In genomic region chr1:38859561-38860463, GRCh38 we compare ENCODE assay signal across 8 cellular contexts. TPM values are rescaled to one million over a fixed set of nuclear protein-coding genes. Genes with fewer than 3 reads are reported as not detected.
DNase-seq lines count a peak whose midpoint lies in the region; ATAC-seq, FAIRE-seq and TF ChIP-seq lines count a peak whose summit lies in the region.

TSS of gene RRAGC (minus strand) at chr1:38859772. CDS start at chr1:38859646, 126 bp downstream.

- peak; percentile 98 for DNase-seq in ELF-1 (ENCODE audit: low read depth, low spot score)
- peak; percentile 95 for DNase-seq in H54 (ENCODE audit: insufficient read length, low spot score)
- DNase-seq in RWPE2 (ENCODE audit: low spot score), result peak; percentile 99
- peak; percentile 98 for DNase-seq in activated T-helper 2 cell treated with anti-CD3 and anti-CD28 coated beads, Interferon-gamma antibody, Interleukin-2, Interleukin-4, amounts not matched to agents 10 μg/mL and 5 μg/mL and 100 μg/mL, durations not matched to agents 14 hours and 24 hours and 36 hours (ENCODE audit: low spot score)
- DNase-seq in fibroblast of mammary gland (ENCODE audit: low read depth), result peak; percentile 96
- DNase-seq in naive thymus-derived CD8-positive, alpha-beta T cell, result peak; percentile 93 to 99 (median 97)
- DNase-seq in stimulated activated naive B cell treated with anti-CD40 and anti-IgM and Interleukin-4, amounts not matched to agents 10 μg/mL and 1 μg/mL and 100 μg/mL, for 72 hours, result peak; percentile 98

- TF ChIP-seq POLR2A in H54 (IDR thresholded peaks at IDR 0.05; ENCODE audit: low read depth, low read length), result peak; percentile 67

- no peaks in the 10 kb centered on the region for H3K9me3 Mint-ChIP-seq in activated T-helper 2 cell treated with anti-CD3 and anti-CD28 coated beads, Interferon-gamma antibody, Interleukin-2, Interleukin-4, amounts not matched to agents 10 μg/mL and 5 μg/mL and 100 μg/mL, durations not matched to agents 14 hours and 24 hours and 36 hours
- no peaks in the 10 kb centered on the region for H3K9me3 Mint-ChIP-seq in naive thymus-derived CD8-positive, alpha-beta T cell
- H3K9me3 Mint-ChIP-seq in stimulated activated naive B cell treated with anti-CD40 and anti-IgM and Interleukin-4, amounts not matched to agents 10 μg/mL and 1 μg/mL and 100 μg/mL, for 72 hours, result no peaks in the 10 kb centered on the region

- peaks cover 43% of the 10 kb centered on the region for H3K36me3 Mint-ChIP-seq in activated T-helper 2 cell treated with anti-CD3 and anti-CD28 coated beads, Interferon-gamma antibody, Interleukin-2, Interleukin-4, amounts not matched to agents 10 μg/mL and 5 μg/mL and 100 μg/mL, durations not matched to agents 14 hours and 24 hours and 36 hours (ENCODE audit: low read depth)
- H3K36me3 Mint-ChIP-seq in naive thymus-derived CD8-positive, alpha-beta T cell, result peaks cover 0 to 32% (median 7%) of the 10 kb centered on the region in 3 donors
- peaks cover 21 to 37% of the 10 kb centered on the region in 2 donors for H3K36me3 Mint-ChIP-seq in stimulated activated naive B cell treated with anti-CD40 and anti-IgM and Interleukin-4, amounts not matched to agents 10 μg/mL and 1 μg/mL and 100 μg/mL, for 72 hours

- no peaks in the 10 kb centered on the region for H3K9me3 ChIP-seq in Loucy (ENCODE audit: insufficient read depth, low read depth, low read length)
- H3K9me3 ChIP-seq in RWPE2 (ENCODE audit: severe bottlenecking), result no peaks in the 10 kb centered on the region

- H3K79me2 ChIP-seq in Loucy (ENCODE audit: insufficient read depth, low read length), result peaks cover 33% of the 10 kb centered on the region

- peak within 1 kb of the TSS; percentile 97 for H3K4me2 ChIP-seq in Loucy (ENCODE audit: low read depth, low read length, poor library complexity, severe bottlenecking)

- peak within 1 kb of the TSS; percentile 82 for H3K27ac Mint-ChIP-seq in activated T-helper 2 cell treated with anti-CD3 and anti-CD28 coated beads, Interferon-gamma antibody, Interleukin-2, Interleukin-4, amounts not matched to agents 10 μg/mL and 5 μg/mL and 100 μg/mL, durations not matched to agents 14 hours and 24 hours and 36 hours
- peak within 1 kb of the TSS; percentile 71 to 99 (median 94) for H3K27ac Mint-ChIP-seq in naive thymus-derived CD8-positive, alpha-beta T cell
- H3K27ac Mint-ChIP-seq in stimulated activated naive B cell treated with anti-CD40 and anti-IgM and Interleukin-4, amounts not matched to agents 10 μg/mL and 1 μg/mL and 100 μg/mL, for 72 hours, result peak within 1 kb of the TSS; percentile 98

- peak within 1 kb of the TSS; percentile 100 for H2AFZ ChIP-seq in Loucy (ENCODE audit: low read length)

- no peak for TF ChIP-seq CTCF in Loucy (conservative IDR thresholded peaks at IDR 0.05; ENCODE audit: low read length)
- TF ChIP-seq CTCF in RWPE2 (IDR thresholded peaks at IDR 0.05; ENCODE audit: poor library complexity, severe bottlenecking), result no peak
- TF ChIP-seq CTCF in fibroblast of mammary gland (conservative IDR thresholded peaks at IDR 0.05; ENCODE audit: control insufficient read depth, insufficient read depth, low read depth, low read length), result no peak

- peak; percentile 95 for ATAC-seq in RWPE2 (ENCODE audit: low read depth)
- ATAC-seq in naive thymus-derived CD8-positive, alpha-beta T cell, result peak; percentile 96 to 99
- peak; percentile 90 to 93 for ATAC-seq in stimulated activated naive B cell treated with anti-CD40 and anti-IgM and Interleukin-4, amounts not matched to agents 10 μg/mL and 1 μg/mL and 100 μg/mL, for 72 hours (replicated peaks)

- H3K4me1 Mint-ChIP-seq in activated T-helper 2 cell treated with anti-CD3 and anti-CD28 coated beads, Interferon-gamma antibody, Interleukin-2, Interleukin-4, amounts not matched to agents 10 μg/mL and 5 μg/mL and 100 μg/mL, durations not matched to agents 14 hours and 24 hours and 36 hours (ENCODE audit: low read depth), result peaks cover 23% of the 10 kb centered on the region
- H3K4me1 Mint-ChIP-seq in naive thymus-derived CD8-positive, alpha-beta T cell, result peaks cover 15 to 72% (median 58%) of the 10 kb centered on the region in 4 donors
- H3K4me1 Mint-ChIP-seq in stimulated activated naive B cell treated with anti-CD40 and anti-IgM and Interleukin-4, amounts not matched to agents 10 μg/mL and 1 μg/mL and 100 μg/mL, for 72 hours, result peaks cover 33 to 60% of the 10 kb centered on the region in 2 donors

- H3K27me3 ChIP-seq in Loucy (ENCODE audit: insufficient read depth, low read length, poor library complexity, severe bottlenecking) (no peaks in the 10 kb centered on the region), RWPE2 (ENCODE audit: insufficient read depth, poor library complexity, severe bottlenecking) (no peaks in the 10 kb centered on the region)

- H3F3A ChIP-seq in Loucy (ENCODE audit: low read depth), result no peaks in the 10 kb centered on the region

- H3K9ac ChIP-seq in Loucy (ENCODE audit: low read depth, low read length, poor library complexity, severe bottlenecking), result peak within 1 kb of the TSS; percentile 92

- H3K36me3 ChIP-seq in Loucy (ENCODE audit: insufficient read depth, low read length) (no peaks in the 10 kb centered on the region), RWPE2 (ENCODE audit: low read depth) (peaks cover 48% of the 10 kb centered on the region)

- no peaks in the 10 kb centered on the region for H3K27me3 Mint-ChIP-seq in activated T-helper 2 cell treated with anti-CD3 and anti-CD28 coated beads, Interferon-gamma antibody, Interleukin-2, Interleukin-4, amounts not matched to agents 10 μg/mL and 5 μg/mL and 100 μg/mL, durations not matched to agents 14 hours and 24 hours and 36 hours (ENCODE audit: low read depth)
- no peaks in the 10 kb centered on the region for H3K27me3 Mint-ChIP-seq in naive thymus-derived CD8-positive, alpha-beta T cell
- H3K27me3 Mint-ChIP-seq in stimulated activated naive B cell treated with anti-CD40 and anti-IgM and Interleukin-4, amounts not matched to agents 10 μg/mL and 1 μg/mL and 100 μg/mL, for 72 hours, result no peaks in the 10 kb centered on the region

- H3K4me1 ChIP-seq in Loucy (ENCODE audit: insufficient read depth, low read length, poor library complexity, severe bottlenecking) (peaks cover 36% of the 10 kb centered on the region), RWPE2 (ENCODE audit: insufficient read depth, poor library complexity, severe bottlenecking) (peaks cover 3% of the 10 kb centered on the region)

- POLR2A ChIA-PET in naive thymus-derived CD8-positive, alpha-beta T cell (lab: Charles Lee), result interaction anchor here (0.6 to 1.9 kb wide), 8 partner anchors 10 to 1349 kb away, joined by 3 to 9 read pairs (median 6); partner anchors contain the start of genes MYCBP and NDUFS5

- peaks cover 21% of the 10 kb centered on the region for H4K20me1 ChIP-seq in Loucy (ENCODE audit: insufficient read depth, low read length, poor library complexity, severe bottlenecking)

- peak within 1 kb of the TSS; percentile 98 for H3K4me3 ChIP-seq in Loucy (ENCODE audit: low read length, poor library complexity, severe bottlenecking)
- peak within 1 kb of the TSS; percentile 74 for H3K4me3 ChIP-seq in RWPE2 (ENCODE audit: severe bottlenecking)
- H3K4me3 ChIP-seq in fibroblast of mammary gland (ENCODE audit: control insufficient read depth, low read depth, low read length), result peak within 1 kb of the TSS; percentile 97

- FAIRE-seq in H54 (lab: Jason Lieb, UNC), result peak; percentile 83

- peak within 1 kb of the TSS; percentile 92 for H3K4me3 Mint-ChIP-seq in activated T-helper 2 cell treated with anti-CD3 and anti-CD28 coated beads, Interferon-gamma antibody, Interleukin-2, Interleukin-4, amounts not matched to agents 10 μg/mL and 5 μg/mL and 100 μg/mL, durations not matched to agents 14 hours and 24 hours and 36 hours (ENCODE audit: low read depth)
- peak within 1 kb of the TSS; percentile 86 to 99 (median 96) for H3K4me3 Mint-ChIP-seq in naive thymus-derived CD8-positive, alpha-beta T cell
- peak within 1 kb of the TSS; percentile 97 to 98 for H3K4me3 Mint-ChIP-seq in stimulated activated naive B cell treated with anti-CD40 and anti-IgM and Interleukin-4, amounts not matched to agents 10 μg/mL and 1 μg/mL and 100 μg/mL, for 72 hours

- peak within 1 kb of the TSS; percentile 55 for H3K27ac ChIP-seq in RWPE2 (ENCODE audit: poor library complexity, severe bottlenecking)

- intact Hi-C loops in activated T-helper 2 cell treated with anti-CD3 and anti-CD28 coated beads, Interferon-gamma antibody, Interleukin-2, Interleukin-4, amounts not matched to agents 10 μg/mL and 5 μg/mL and 100 μg/mL, durations not matched to agents 14 hours and 24 hours and 36 hours (cut with micrococcal nuclease), result loop anchor here (1.0 to 10.0 kb wide), 3 partner anchors 13 to 1265 kb away; partner anchors contain the start of genes GNL2 and MYCBP

- H3K9me2 ChIP-seq in Loucy (replicated peaks; ENCODE audit: low read depth, low read length), result no peaks in the 10 kb centered on the region

RNA-seq across cellular contexts. Expression of gene RRAGC, which starts in this region (rescaled TPM):
- total RNA-seq in activated T-helper 2 cell treated with anti-CD3 and anti-CD28 coated beads, Interferon-gamma antibody, Interleukin-2, Interleukin-4, amounts not matched to agents 10 μg/mL and 5 μg/mL and 100 μg/mL, durations not matched to agents 14 hours and 24 hours and 36 hours, result 13.3 and 14.2 TPM in 2 replicates
- total RNA-seq in naive thymus-derived CD8-positive, alpha-beta T cell, result 10 to 100 TPM; 24.8 to 26.4 TPM
- 1 to 10 TPM; 5.6 to 6.7 (median 6.5) TPM for polyA plus RNA-seq in naive thymus-derived CD8-positive, alpha-beta T cell

Comparison
In these comparisons a context has a peak if more than half of its experiments do, and no peak if none do; other contexts are left out.
1. Peak in every context shown above with its lines: DNase-seq, ATAC-seq, H3K4me3 ChIP-seq and H3K27ac ChIP-seq.